Comparison of ENCODE assay signal across 11 cellular contexts in genomic region chr3:71303627-71304260, GRCh38.
DNase-seq lines count a peak whose midpoint lies in the region; ATAC-seq and TF ChIP-seq lines count a peak whose summit lies in the region.
"Had no signal": no experiment of that assay in that cellular context is flagged by ENCODE, and none has a peak within 500 bp of the region (broad histone marks: within the 10 kb centered on the region; RNA-seq: fewer than 3 reads in every experiment).

No MANE protein-coding gene starts in this region.

- H3K27me3 Mint-ChIP-seq in activated T-cell treated with anti-CD3 and anti-CD28 coated beads, Interleukin-2, amount 50 U/mL, for 4 hours (ENCODE audit: low read depth): no peaks in the 10 kb centered on the region

- H3K4me1 Mint-ChIP-seq in activated T-cell treated with anti-CD3 and anti-CD28 coated beads, Interleukin-2, amount 50 U/mL, for 4 hours (ENCODE audit: low read depth): peaks cover 83% of the 10 kb centered on the region

- peak overlapping the region; percentile 89 for H3K4me3 Mint-ChIP-seq in activated T-cell treated with anti-CD3 and anti-CD28 coated beads, Interleukin-2, amount 50 U/mL, for 4 hours

- H3K4me1 ChIP-seq in lower lobe of right lung (peaks cover 25% of the 10 kb centered on the region), thoracic aorta (ENCODE audit: control insufficient read depth in 1 of 2, low read depth in 2 of 2) (peaks cover 30 to 64% of the 10 kb centered on the region in 2 donors)

- H3K4me3 ChIP-seq in lower lobe of right lung (peak overlapping the region; percentile 48), thoracic aorta (peak overlapping the region; percentile 67)
- H3K4me3 ChIP-seq: ovary had no signal

- intact Hi-C loops in lower lobe of right lung (cut with DNase I): no loop called here

- H3K27ac ChIP-seq in lower lobe of right lung (no peak overlapping the region), thoracic aorta (peak overlapping the region; percentile 70 to 83)

- H3K9me3 Mint-ChIP-seq in activated T-cell treated with anti-CD3 and anti-CD28 coated beads, Interleukin-2, amount 50 U/mL, for 4 hours: no peaks in the 10 kb centered on the region
- H3K9me3 Mint-ChIP-seq in activated naive CD4-positive, alpha-beta T cell treated with anti-CD3 and anti-CD28 coated beads, Interleukin-2, amount 50 U/mL, for 72 hours: no peaks in the 10 kb centered on the region

- H3K27me3 ChIP-seq in lower lobe of right lung (ENCODE audit: low read depth): no peaks in the 10 kb centered on the region
- H3K27me3 ChIP-seq in thoracic aorta (replicated peaks; ENCODE audit: insufficient read depth): no peaks in the 10 kb centered on the region
- H3K27me3 ChIP-seq: heart left ventricle, ovary had no signal

- H3K36me3 Mint-ChIP-seq in activated T-cell treated with anti-CD3 and anti-CD28 coated beads, Interleukin-2, amount 50 U/mL, for 4 hours (ENCODE audit: insufficient read depth): peaks cover 16% of the 10 kb centered on the region
- peaks cover 0 to 47% of the 10 kb centered on the region in 2 donors for H3K36me3 Mint-ChIP-seq in activated naive CD4-positive, alpha-beta T cell treated with anti-CD3 and anti-CD28 coated beads, Interleukin-2, amount 50 U/mL, for 72 hours

- peak overlapping the region; percentile 97 for H3K27ac Mint-ChIP-seq in activated naive CD4-positive, alpha-beta T cell treated with anti-CD3 and anti-CD28 coated beads, Interleukin-2, amount 50 U/mL, for 72 hours

- ATAC-seq in activated T-cell treated with anti-CD3 and anti-CD28 coated beads, Interleukin-2, amount 50 U/mL, for 4 hours: no peak
- no peak for ATAC-seq in activated naive CD4-positive, alpha-beta T cell treated with anti-CD3 and anti-CD28 coated beads, Interleukin-2, amount 50 U/mL, for 72 hours
- no peak for ATAC-seq in lower lobe of right lung
- ATAC-seq in thoracic aorta (ENCODE audit: insufficient number of reproducible peaks, low FRiP score, low read depth): no peak
- no peak for ATAC-seq in GM21515 (IDR thresholded peaks at IDR 0.05; ENCODE audit: unreplicated experiment)
- ATAC-seq in GM21367 (IDR thresholded peaks at IDR 0.05; ENCODE audit: unreplicated experiment): no peak
- ATAC-seq: heart left ventricle had no signal

- TF ChIP-seq CTCF in lower lobe of right lung (IDR thresholded peaks at IDR 0.05): no peak
- TF ChIP-seq CTCF in thoracic aorta (IDR thresholded peaks at IDR 0.05): no peak

- no peak for DNase-seq in activated T-cell treated with anti-CD3 and anti-CD28 coated beads, Interleukin-2, amount 50 U/mL, for 4 hours
- DNase-seq in activated T-cell treated with anti-CD3 and anti-CD28 coated beads for 4 hours (no peak), lower lobe of right lung (no peak), thoracic aorta (ENCODE audit: low spot score) (no peak), midbrain (lab: John Stamatoyannopoulos, UW) (no peak)
- DNase-seq in activated naive CD4-positive, alpha-beta T cell treated with anti-CD3 and anti-CD28 coated beads, Interleukin-2, amount 50 U/mL, for 72 hours (ENCODE audit: low spot score in 2 of 2): no peak
- DNase-seq: heart left ventricle, MM.1S had no signal

- no peaks in the 10 kb centered on the region for H3K9me3 ChIP-seq in lower lobe of right lung
- no peaks in the 10 kb centered on the region for H3K9me3 ChIP-seq in thoracic aorta
- H3K9me3 ChIP-seq: heart left ventricle, ovary had no signal

- H3K36me3 ChIP-seq in lower lobe of right lung: no peaks in the 10 kb centered on the region
- no peaks in the 10 kb centered on the region for H3K36me3 ChIP-seq in thoracic aorta
- H3K36me3 ChIP-seq: heart left ventricle, ovary had no signal
